In the genomic region with DNA sequence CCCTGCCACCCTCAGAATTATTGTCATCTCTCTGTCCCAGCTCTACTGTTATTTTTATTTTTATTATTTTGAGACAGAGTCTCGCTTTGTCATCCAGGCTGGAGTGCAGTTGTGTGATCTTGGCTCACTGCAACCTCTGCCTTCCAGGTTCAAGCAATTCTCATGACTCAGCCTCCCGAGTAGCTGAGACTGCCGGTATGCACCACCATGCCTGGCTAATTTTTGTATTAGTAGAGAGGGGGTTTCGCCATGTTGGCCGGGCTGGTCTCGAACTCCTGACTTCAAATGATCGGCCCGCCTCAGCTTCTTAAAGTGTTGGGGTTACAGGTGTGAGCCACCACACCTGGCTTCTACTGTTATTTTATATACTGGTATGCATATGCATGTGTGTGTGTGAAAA, we compare ENCODE assay signal across 17 cellular contexts. TPM values are rescaled to one million over a fixed set of nuclear protein-coding genes. Genes with fewer than 3 reads are reported as not detected.
"Had no signal": no experiment of that assay in that cellular context is flagged by ENCODE, and none has a peak within 500 bp of the region (broad histone marks: within the 10 kb centered on the region; RNA-seq: fewer than 3 reads in every experiment).

No MANE protein-coding gene starts in this region.

- ATAC-seq: stimulated activated naive B cell treated with anti-CD40 and anti-IgM and Interleukin-4, amounts not matched to agents 10 μg/mL and 1 μg/mL and 100 μg/mL, for 72 hours; T-helper 17 cell had no signal

- H2AFZ ChIP-seq: hepatocyte, neural progenitor cell had no signal

- H3K4me1 Mint-ChIP-seq: mesothelial cell of epicardium; neural progenitor cell; stimulated activated naive B cell treated with anti-CD40 and anti-IgM and Interleukin-4, amounts not matched to agents 10 μg/mL and 1 μg/mL and 100 μg/mL, for 72 hours had no signal

- H3K27me3 ChIP-seq: colonic mucosa, hepatocyte, neural progenitor cell had no signal

- H3K4me3 Mint-ChIP-seq: activated naive CD8-positive, alpha-beta T cell; mesothelial cell of epicardium; neural progenitor cell; stimulated activated naive B cell treated with anti-CD40 and anti-IgM and Interleukin-4, amounts not matched to agents 10 μg/mL and 1 μg/mL and 100 μg/mL, for 72 hours; T-helper 17 cell; type B pancreatic cell had no signal

- H3K27me3 Mint-ChIP-seq: activated naive CD8-positive, alpha-beta T cell; stimulated activated naive B cell treated with anti-CD40 and anti-IgM and Interleukin-4, amounts not matched to agents 10 μg/mL and 1 μg/mL and 100 μg/mL, for 72 hours; T-helper 17 cell; type B pancreatic cell had no signal

- H3K9ac ChIP-seq: neural progenitor cell had no signal

- H3K9me3 ChIP-seq: colonic mucosa had no signal

- H3K9me3 Mint-ChIP-seq: mesothelial cell of epicardium; neural progenitor cell; stimulated activated naive B cell treated with anti-CD40 and anti-IgM and Interleukin-4, amounts not matched to agents 10 μg/mL and 1 μg/mL and 100 μg/mL, for 72 hours; type B pancreatic cell had no signal

- H3K27ac ChIP-seq: colonic mucosa, hepatocyte, neural progenitor cell had no signal

- H3K4me3 ChIP-seq: colonic mucosa, hepatocyte, neural progenitor cell had no signal

- H3K36me3 ChIP-seq: colonic mucosa, neural progenitor cell had no signal

- DNase-seq: activated CD4-positive, alpha-beta T cell treated with anti-CD3 and anti-CD28 coated beads, Interleukin-2, amount 50 U/mL, for 1 hour; activated effector memory CD4-positive, alpha-beta T cell treated with anti-CD3 and anti-CD28 coated beads, Interleukin-2, amount 50 U/mL, for 16 hours; activated T-cell treated with anti-CD3 and anti-CD28 coated beads, Interleukin-2, amount 50 U/mL, for 1 hour; colonic mucosa; kidney glomerular epithelial cell; stimulated activated naive B cell treated with anti-CD40 and anti-IgM and Interleukin-4, amounts not matched to agents 10 μg/mL and 1 μg/mL and 100 μg/mL, for 72 hours; T-helper 17 cell had no signal

- H3K4me2 ChIP-seq: hepatocyte, neural progenitor cell had no signal

- H3K27ac Mint-ChIP-seq: activated naive CD8-positive, alpha-beta T cell; mesothelial cell of epicardium; neural progenitor cell; type B pancreatic cell had no signal

- H3K4me1 ChIP-seq: colonic mucosa, neural progenitor cell had no signal

- H3K79me2 ChIP-seq: hepatocyte had no signal

RNA-seq across cellular contexts. Expression of gene CALHM1, which starts 17.5 kb away (rescaled TPM):
- total RNA-seq: aorta, colonic mucosa, endothelial cell of umbilical vein, hepatocyte, lower leg skin, mesothelial cell of epicardium, myocyte, subcutaneous adipose tissue, T-helper 17 cell had no signal

RNA-seq across cellular contexts. Expression of gene CALHM3, which starts 37.8 kb away (rescaled TPM):
- total RNA-seq: aorta, colonic mucosa, endothelial cell of umbilical vein, hepatocyte, lower leg skin, mesothelial cell of epicardium, myocyte, subcutaneous adipose tissue, T-helper 17 cell had no signal
